Comparison of ENCODE assay signal across 9 cellular contexts in the genomic region with DNA sequence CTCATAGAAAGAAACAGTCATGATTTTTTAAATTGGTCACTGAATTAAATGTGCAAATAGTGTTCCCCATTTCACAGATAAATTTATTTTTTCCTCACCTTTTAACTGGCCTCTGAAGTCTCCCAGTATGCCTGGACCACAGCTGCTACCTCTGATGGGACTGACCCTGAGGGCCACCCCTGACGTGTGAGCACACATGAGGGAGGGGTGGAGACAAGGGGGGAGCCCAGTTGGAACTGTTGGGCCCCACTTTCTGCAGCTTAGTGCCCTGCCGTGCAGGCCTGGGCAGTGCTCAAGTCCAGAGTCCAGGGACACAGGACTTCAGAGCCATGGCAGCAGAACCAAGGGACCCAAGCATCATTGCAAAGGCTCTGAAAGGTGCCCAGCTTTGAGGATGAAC.
"Had no signal": no experiment of that assay in that cellular context is flagged by ENCODE, and none has a peak within 500 bp of the region (broad histone marks: within the 10 kb centered on the region; RNA-seq: fewer than 3 reads in every experiment).

No MANE protein-coding gene starts in this region.

- DNase-seq: H9, HFFc6 had no signal

- H3K36me3 Mint-ChIP-seq: IgD-negative memory B cell had no signal

- ATAC-seq: GM23338, HCT116, HepG2 had no signal

- H3K27ac ChIP-seq: HL-60 had no signal

- H3K4me3 ChIP-seq: GM23338 had no signal

- H3K4me3 Mint-ChIP-seq: GM23338, H9, HFFc6, IgD-negative memory B cell had no signal

- H3K27ac Mint-ChIP-seq: GM23338, H9, HFFc6, IgD-negative memory B cell had no signal

- H3K9me3 Mint-ChIP-seq: H9, IgD-negative memory B cell had no signal

- H3K4me1 Mint-ChIP-seq: GM23338 had no signal

- FAIRE-seq: H1, H54, HepG2 had no signal
